ENCODE assay signal across 7 cellular contexts in the genomic region with DNA sequence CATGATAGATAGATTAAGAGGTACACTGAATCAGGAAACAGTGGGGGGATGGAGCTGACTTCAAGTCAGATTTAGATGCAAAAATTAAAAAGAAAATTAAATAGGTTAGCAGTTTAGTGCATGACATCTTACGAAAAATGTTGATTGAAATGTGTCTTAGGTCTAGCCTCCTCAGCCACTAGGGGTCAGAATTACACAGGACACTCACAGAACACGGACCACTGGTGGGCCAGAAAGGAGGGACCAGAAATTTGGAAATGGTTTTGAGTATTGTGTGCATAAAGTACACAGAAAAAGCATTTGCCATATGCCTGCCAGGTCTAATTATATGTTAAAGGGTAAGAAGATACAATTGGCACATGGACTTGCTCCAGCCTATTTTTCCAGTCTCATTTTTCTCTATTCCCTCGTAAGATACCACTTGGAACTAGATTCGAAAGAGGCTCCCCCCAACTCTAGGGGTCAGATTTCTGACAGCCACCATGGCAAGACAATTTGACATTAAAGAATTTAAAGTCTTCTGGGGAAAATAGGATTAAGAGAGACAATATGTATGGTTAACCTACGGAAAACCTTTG.
A peak's percentile ranks its signal among the peaks of the same experiment; 100 is the strongest.
DNase-seq lines count a peak whose midpoint lies in the region; ATAC-seq, FAIRE-seq and TF ChIP-seq lines count a peak whose summit lies in the region.

No MANE protein-coding gene starts in this region.

- H3K4me1 ChIP-seq in lower lobe of right lung = no peaks in the 10 kb centered on the region

- H3K9me3 ChIP-seq in lower lobe of right lung = no peaks in the 10 kb centered on the region

- H3K27ac Mint-ChIP-seq in activated T-helper 17 cell treated with anti-CD3 and anti-CD28 coated beads, Interleukin-2, amount 50 U/mL, for 72 hours = no peak overlapping the region

- H3K36me3 ChIP-seq in lower lobe of right lung = no peaks in the 10 kb centered on the region

- intact Hi-C loops in lower lobe of right lung (cut with DNase I) = no loop called here

- DNase-seq in GDM1 (lab: John Stamatoyannopoulos, UW) (peak; percentile 58), NCI-H524 treated with DMSO at 0.1 percent for 48 hours (lab: John Stamatoyannopoulos, UW) (peak; percentile 29), choroid plexus epithelial cell (ENCODE audit: low read depth) (peak; percentile 67), lower lobe of right lung (no peak), HTR-8/SVneo (ENCODE audit: insufficient read length, low spot score) (no peak)

- no peak overlapping the region for H3K27ac ChIP-seq in lower lobe of right lung

- H3K4me3 ChIP-seq in choroid plexus epithelial cell (ENCODE audit: low read depth, low read length) (no peak overlapping the region), lower lobe of right lung (no peak overlapping the region)

- H3K4me3 Mint-ChIP-seq in activated T-helper 17 cell treated with anti-CD3 and anti-CD28 coated beads, Interleukin-2, amount 50 U/mL, for 72 hours = no peak overlapping the region

- H3K27me3 Mint-ChIP-seq in activated T-helper 17 cell treated with anti-CD3 and anti-CD28 coated beads, Interleukin-2, amount 50 U/mL, for 72 hours = no peaks in the 10 kb centered on the region

- TF ChIP-seq CTCF in choroid plexus epithelial cell (conservative IDR thresholded peaks at IDR 0.05; ENCODE audit: low read depth, low read length) = peak; percentile 88
- TF ChIP-seq CTCF in lower lobe of right lung (IDR thresholded peaks at IDR 0.05) = peak; percentile 56

- peak; percentile 71 for ATAC-seq in HG02885 (IDR thresholded peaks at IDR 0.05; ENCODE audit: poor library complexity, unreplicated experiment)
- ATAC-seq in lower lobe of right lung = peak in 1 of 2 donors; percentile 41
- no peak for ATAC-seq in activated T-helper 17 cell treated with anti-CD3 and anti-CD28 coated beads, Interleukin-2, amount 50 U/mL, for 72 hours (replicated peaks)

- no peak for FAIRE-seq in HTR-8/SVneo (lab: Jason Lieb, UNC)

- peaks cover 8% of the 10 kb centered on the region for H3K9me3 Mint-ChIP-seq in activated T-helper 17 cell treated with anti-CD3 and anti-CD28 coated beads, Interleukin-2, amount 50 U/mL, for 72 hours

- H3K4me1 Mint-ChIP-seq in activated T-helper 17 cell treated with anti-CD3 and anti-CD28 coated beads, Interleukin-2, amount 50 U/mL, for 72 hours = no peaks in the 10 kb centered on the region

- H3K36me3 Mint-ChIP-seq in activated T-helper 17 cell treated with anti-CD3 and anti-CD28 coated beads, Interleukin-2, amount 50 U/mL, for 72 hours (ENCODE audit: low read depth) = no peaks in the 10 kb centered on the region

- no peaks in the 10 kb centered on the region for H3K27me3 ChIP-seq in lower lobe of right lung (ENCODE audit: low read depth)

Comparison
In these comparisons a context has a peak if more than half of its experiments do, and no peak if none do; other contexts are left out.
1. DNase-seq: peak in GDM1 (single experiment), NCI-H524 treated with DMSO at 0.1 percent for 48 hours (single experiment) and choroid plexus epithelial cell (single experiment); none in lower lobe of right lung (single experiment) and HTR-8/SVneo (single experiment).